Comparison of ENCODE assay signal across 2 cellular contexts in the genomic region with DNA sequence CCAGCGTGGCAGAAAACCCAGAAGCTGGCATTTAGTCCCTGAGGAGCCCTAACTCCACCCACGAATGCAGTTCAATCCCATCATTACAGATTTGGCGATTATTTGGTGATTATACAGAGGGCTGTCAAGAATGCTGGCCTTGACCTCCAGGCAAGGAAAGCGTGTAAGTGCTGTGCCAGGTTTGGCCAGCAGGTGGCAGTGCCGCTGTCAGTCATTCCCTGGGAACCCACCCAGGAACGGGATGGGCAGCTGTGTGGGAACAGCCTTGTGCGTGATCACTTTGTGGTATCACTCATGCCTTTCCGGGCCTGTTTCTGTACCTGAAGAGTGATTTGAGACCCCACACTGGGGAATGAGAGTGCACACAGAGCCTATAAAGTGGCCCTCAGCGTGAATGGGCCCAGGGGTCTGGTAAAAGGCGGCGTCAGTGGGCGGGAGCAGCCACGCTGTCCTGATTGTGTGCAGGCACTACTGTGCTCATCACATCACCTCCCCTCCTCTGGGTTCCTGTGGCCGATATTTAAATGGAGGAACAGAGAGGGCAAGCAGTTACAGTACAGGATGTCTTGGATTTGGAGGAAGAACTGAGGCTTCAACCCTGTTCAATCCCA.
TF ChIP-seq lines count a peak whose summit lies in the region.

No MANE protein-coding gene starts in this region.

TF ChIP-seq in GM23338, 12 proteins besides CTCF, POLR2A, EP300 and RAD21 (continued from another document):
- TF ChIP-seq EZH2 (IDR thresholded peaks at IDR 0.05; ENCODE audit: low read depth, unreplicated experiment) = no peak
- TF ChIP-seq, protein P1, sequence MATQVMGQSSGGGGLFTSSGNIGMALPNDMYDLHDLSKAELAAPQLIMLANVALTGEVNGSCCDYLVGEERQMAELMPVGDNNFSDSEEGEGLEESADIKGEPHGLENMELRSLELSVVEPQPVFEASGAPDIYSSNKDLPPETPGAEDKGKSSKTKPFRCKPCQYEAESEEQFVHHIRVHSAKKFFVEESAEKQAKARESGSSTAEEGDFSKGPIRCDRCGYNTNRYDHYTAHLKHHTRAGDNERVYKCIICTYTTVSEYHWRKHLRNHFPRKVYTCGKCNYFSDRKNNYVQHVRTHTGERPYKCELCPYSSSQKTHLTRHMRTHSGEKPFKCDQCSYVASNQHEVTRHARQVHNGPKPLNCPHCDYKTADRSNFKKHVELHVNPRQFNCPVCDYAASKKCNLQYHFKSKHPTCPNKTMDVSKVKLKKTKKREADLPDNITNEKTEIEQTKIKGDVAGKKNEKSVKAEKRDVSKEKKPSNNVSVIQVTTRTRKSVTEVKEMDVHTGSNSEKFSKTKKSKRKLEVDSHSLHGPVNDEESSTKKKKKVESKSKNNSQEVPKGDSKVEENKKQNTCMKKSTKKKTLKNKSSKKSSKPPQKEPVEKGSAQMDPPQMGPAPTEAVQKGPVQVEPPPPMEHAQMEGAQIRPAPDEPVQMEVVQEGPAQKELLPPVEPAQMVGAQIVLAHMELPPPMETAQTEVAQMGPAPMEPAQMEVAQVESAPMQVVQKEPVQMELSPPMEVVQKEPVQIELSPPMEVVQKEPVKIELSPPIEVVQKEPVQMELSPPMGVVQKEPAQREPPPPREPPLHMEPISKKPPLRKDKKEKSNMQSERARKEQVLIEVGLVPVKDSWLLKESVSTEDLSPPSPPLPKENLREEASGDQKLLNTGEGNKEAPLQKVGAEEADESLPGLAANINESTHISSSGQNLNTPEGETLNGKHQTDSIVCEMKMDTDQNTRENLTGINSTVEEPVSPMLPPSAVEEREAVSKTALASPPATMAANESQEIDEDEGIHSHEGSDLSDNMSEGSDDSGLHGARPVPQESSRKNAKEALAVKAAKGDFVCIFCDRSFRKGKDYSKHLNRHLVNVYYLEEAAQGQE (IDR thresholded peaks at IDR 0.05; ENCODE audit: unreplicated experiment) = no peak

TF ChIP-seq in SK-N-SH, 30 proteins besides CTCF, POLR2A, EP300 and RAD21 (continued from another document):
- TF ChIP-seq, protein P1 (IDR thresholded peaks at IDR 0.05; ENCODE audit: low read depth, low read length) = no peak
- TF ChIP-seq MEF2A (IDR thresholded peaks at IDR 0.05; ENCODE audit: borderline replicate concordance, low read depth) = no peak
- TF ChIP-seq RFX5 (IDR thresholded peaks at IDR 0.05; ENCODE audit: low read length) = no peak
- TF ChIP-seq, protein P2, sequence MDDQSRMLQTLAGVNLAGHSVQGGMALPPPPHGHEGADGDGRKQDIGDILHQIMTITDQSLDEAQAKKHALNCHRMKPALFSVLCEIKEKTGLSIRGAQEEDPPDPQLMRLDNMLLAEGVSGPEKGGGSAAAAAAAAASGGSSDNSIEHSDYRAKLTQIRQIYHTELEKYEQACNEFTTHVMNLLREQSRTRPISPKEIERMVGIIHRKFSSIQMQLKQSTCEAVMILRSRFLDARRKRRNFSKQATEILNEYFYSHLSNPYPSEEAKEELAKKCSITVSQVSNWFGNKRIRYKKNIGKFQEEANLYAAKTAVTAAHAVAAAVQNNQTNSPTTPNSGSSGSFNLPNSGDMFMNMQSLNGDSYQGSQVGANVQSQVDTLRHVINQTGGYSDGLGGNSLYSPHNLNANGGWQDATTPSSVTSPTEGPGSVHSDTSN (IDR thresholded peaks at IDR 0.05) = peak; percentile 94
- TF ChIP-seq TCF12 (IDR thresholded peaks at IDR 0.05) = no peak
- TF ChIP-seq CHD2 (IDR thresholded peaks at IDR 0.05; ENCODE audit: low read length, partially characterized antibody) = peak; percentile 6
- TF ChIP-seq NRF1 (IDR thresholded peaks at IDR 0.05; ENCODE audit: low read depth, low read length) = no peak
- peak; percentile 68 for TF ChIP-seq SMC3 (IDR thresholded peaks at IDR 0.05; ENCODE audit: low read depth, low read length)
- TF ChIP-seq GATA2 (CRISPR knock-in tag; IDR thresholded peaks at IDR 0.05) = no peak
- TF ChIP-seq, protein P3, sequence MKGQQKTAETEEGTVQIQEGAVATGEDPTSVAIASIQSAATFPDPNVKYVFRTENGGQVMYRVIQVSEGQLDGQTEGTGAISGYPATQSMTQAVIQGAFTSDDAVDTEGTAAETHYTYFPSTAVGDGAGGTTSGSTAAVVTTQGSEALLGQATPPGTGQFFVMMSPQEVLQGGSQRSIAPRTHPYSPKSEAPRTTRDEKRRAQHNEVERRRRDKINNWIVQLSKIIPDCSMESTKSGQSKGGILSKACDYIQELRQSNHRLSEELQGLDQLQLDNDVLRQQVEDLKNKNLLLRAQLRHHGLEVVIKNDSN (IDR thresholded peaks at IDR 0.05; ENCODE audit: borderline replicate concordance, low read depth) = no peak
- no peak for TF ChIP-seq FOXJ3 (CRISPR knock-in tag; IDR thresholded peaks at IDR 0.05)
- TF ChIP-seq RCOR1 (IDR thresholded peaks at IDR 0.05; ENCODE audit: low read length) = no peak
